In the genomic region with DNA sequence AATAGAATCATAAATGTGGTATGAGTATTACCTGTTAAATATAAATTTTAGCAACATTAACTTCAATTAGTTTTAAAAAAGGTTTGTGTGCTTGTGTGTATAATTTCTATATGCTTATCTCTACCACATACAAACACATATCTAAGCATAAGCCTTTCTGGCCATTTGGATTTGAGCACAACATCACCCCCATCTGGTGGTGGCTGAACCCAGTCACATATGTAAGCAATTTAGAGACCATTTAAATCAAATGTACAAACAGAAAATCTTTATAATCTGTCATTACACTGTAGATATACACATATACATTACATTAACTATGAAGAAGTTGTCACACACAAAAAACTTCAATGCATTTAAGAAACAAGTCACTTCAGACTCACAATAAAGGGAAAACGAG, we compare ENCODE assay signal across 8 cellular contexts. TPM values are rescaled to one million over a fixed set of nuclear protein-coding genes. Genes with fewer than 3 reads are reported as not detected.
DNase-seq lines count a peak whose midpoint lies in the region; ATAC-seq and TF ChIP-seq lines count a peak whose summit lies in the region.

No MANE protein-coding gene starts in this region.

- no peaks in the 10 kb centered on the region for H3K27me3 Mint-ChIP-seq in activated naive CD4-positive, alpha-beta T cell treated with anti-CD3 and anti-CD28 coated beads for 36 hours (ENCODE audit: low read depth)
- no peaks in the 10 kb centered on the region for H3K27me3 Mint-ChIP-seq in activated CD8-positive, alpha-beta T cell treated with anti-CD3 and anti-CD28 coated beads for 36 hours

- POLR2A ChIA-PET in activated CD8-positive, alpha-beta T cell treated with anti-CD3 and anti-CD28 coated beads for 36 hours (lab: Charles Lee) = no interaction called here

- H3K4me3 Mint-ChIP-seq in activated naive CD4-positive, alpha-beta T cell treated with anti-CD3 and anti-CD28 coated beads for 36 hours = no peak overlapping the region
- H3K4me3 Mint-ChIP-seq in activated CD8-positive, alpha-beta T cell treated with anti-CD3 and anti-CD28 coated beads for 36 hours = no peak overlapping the region

- H3K27me3 ChIP-seq in Loucy (ENCODE audit: insufficient read depth, low read length, poor library complexity, severe bottlenecking) = no peaks in the 10 kb centered on the region

- no peaks in the 10 kb centered on the region for H3K9me2 ChIP-seq in Loucy (replicated peaks; ENCODE audit: low read depth, low read length)

- H4K20me1 ChIP-seq in Loucy (ENCODE audit: insufficient read depth, low read length, poor library complexity, severe bottlenecking) = no peaks in the 10 kb centered on the region

- H3K27ac Mint-ChIP-seq in activated naive CD4-positive, alpha-beta T cell treated with anti-CD3 and anti-CD28 coated beads for 36 hours = no peak overlapping the region
- H3K27ac Mint-ChIP-seq in activated naive CD4-positive, alpha-beta T cell treated with anti-CD3 and anti-CD28 coated beads, Interleukin-2, amount 50 U/mL, for 72 hours = no peak overlapping the region
- no peak overlapping the region for H3K27ac Mint-ChIP-seq in activated CD8-positive, alpha-beta T cell treated with anti-CD3 and anti-CD28 coated beads for 36 hours

- CTCF ChIA-PET in activated naive CD4-positive, alpha-beta T cell treated with anti-CD3 and anti-CD28 coated beads for 36 hours (lab: Charles Lee) = interaction anchor here (0.6 to 1.8 kb wide), 5 partner anchors 37 to 351 kb away, joined by 3 to 7 read pairs (median 4); a partner anchor contains a TSS
- CTCF ChIA-PET in activated CD8-positive, alpha-beta T cell treated with anti-CD3 and anti-CD28 coated beads for 36 hours (lab: Charles Lee) = interaction anchor here (0.7 to 1.4 kb wide), 9 partner anchors 10 to 354 kb away, joined by 3 to 10 read pairs (median 4); no protein-coding TSS in a partner anchor

- peak; percentile 48 for DNase-seq in activated naive CD4-positive, alpha-beta T cell treated with anti-CD3 and anti-CD28 coated beads for 36 hours
- no peak for DNase-seq in activated naive CD4-positive, alpha-beta T cell treated with anti-CD3 and anti-CD28 coated beads, Interleukin-2, amount 50 U/mL, for 72 hours (ENCODE audit: low spot score in 2 of 2)
- DNase-seq in activated CD8-positive, alpha-beta T cell treated with anti-CD3 and anti-CD28 coated beads for 36 hours = peak; percentile 63
- DNase-seq in kidney tubule cell (ENCODE audit: low spot score) = peak; percentile 12
- DNase-seq in stimulated activated CD4-positive, alpha-beta T cell treated with anti-CD3 and anti-CD28 coated beads, Interleukin-4, amount 100 ng/mL, for 24 hours = no peak

- peaks cover 5% of the 10 kb centered on the region for H3K9me3 Mint-ChIP-seq in activated naive CD4-positive, alpha-beta T cell treated with anti-CD3 and anti-CD28 coated beads for 36 hours
- no peaks in the 10 kb centered on the region for H3K9me3 Mint-ChIP-seq in activated naive CD4-positive, alpha-beta T cell treated with anti-CD3 and anti-CD28 coated beads, Interleukin-2, amount 50 U/mL, for 72 hours
- H3K9me3 Mint-ChIP-seq in activated CD8-positive, alpha-beta T cell treated with anti-CD3 and anti-CD28 coated beads for 36 hours = no peaks in the 10 kb centered on the region

- H3K4me3 ChIP-seq in Loucy (ENCODE audit: low read length, poor library complexity, severe bottlenecking) = no peak overlapping the region

- peaks cover 5% of the 10 kb centered on the region; the same call in 1 of the 2 replicates for H3K79me2 ChIP-seq in Loucy (ENCODE audit: insufficient read depth, low read length)

- H3K4me2 ChIP-seq in Loucy (ENCODE audit: low read depth, low read length, poor library complexity, severe bottlenecking) = no peak overlapping the region

- H3F3A ChIP-seq in Loucy (ENCODE audit: low read depth) = no peaks in the 10 kb centered on the region

- H3K36me3 Mint-ChIP-seq in activated naive CD4-positive, alpha-beta T cell treated with anti-CD3 and anti-CD28 coated beads for 36 hours (ENCODE audit: low read depth) = peaks cover 12% of the 10 kb centered on the region
- H3K36me3 Mint-ChIP-seq in activated naive CD4-positive, alpha-beta T cell treated with anti-CD3 and anti-CD28 coated beads, Interleukin-2, amount 50 U/mL, for 72 hours = peaks cover 0 to 8% of the 10 kb centered on the region in 2 donors
- H3K36me3 Mint-ChIP-seq in activated CD8-positive, alpha-beta T cell treated with anti-CD3 and anti-CD28 coated beads for 36 hours (ENCODE audit: low read depth) = peaks cover 17% of the 10 kb centered on the region

- ATAC-seq in activated naive CD4-positive, alpha-beta T cell treated with anti-CD3 and anti-CD28 coated beads, Interleukin-2, amount 50 U/mL, for 72 hours = no peak
- peak; percentile 51 for ATAC-seq in activated CD8-positive, alpha-beta T cell treated with anti-CD3 and anti-CD28 coated beads for 36 hours
- ATAC-seq in GM18502 (IDR thresholded peaks at IDR 0.05; ENCODE audit: poor library complexity, unreplicated experiment) (no peak), HG03039 (IDR thresholded peaks at IDR 0.05; ENCODE audit: unreplicated experiment) (no peak)

- TF ChIP-seq CTCF in Loucy (conservative IDR thresholded peaks at IDR 0.05; ENCODE audit: low read length) = peak; percentile 85
- TF ChIP-seq CTCF in activated CD8-positive, alpha-beta T cell treated with anti-CD3 and anti-CD28 coated beads for 36 hours (IDR thresholded peaks at IDR 0.05) = peak; percentile 8

- no peaks in the 10 kb centered on the region for H3K9me3 ChIP-seq in Loucy (ENCODE audit: insufficient read depth, low read depth, low read length)

- H2AFZ ChIP-seq in Loucy (ENCODE audit: low read length) = no peak overlapping the region

- H3K36me3 ChIP-seq in Loucy (ENCODE audit: insufficient read depth, low read length) = peaks cover 3% of the 10 kb centered on the region; the same call in 1 of the 2 replicates

- peaks cover 2% of the 10 kb centered on the region for H3K4me1 ChIP-seq in Loucy (ENCODE audit: insufficient read depth, low read length, poor library complexity, severe bottlenecking)

- no peak overlapping the region for H3K9ac ChIP-seq in Loucy (ENCODE audit: low read depth, low read length, poor library complexity, severe bottlenecking)

- H3K4me1 Mint-ChIP-seq in activated naive CD4-positive, alpha-beta T cell treated with anti-CD3 and anti-CD28 coated beads for 36 hours (ENCODE audit: low read depth) = peaks cover 16% of the 10 kb centered on the region
- peaks cover 12% of the 10 kb centered on the region for H3K4me1 Mint-ChIP-seq in activated CD8-positive, alpha-beta T cell treated with anti-CD3 and anti-CD28 coated beads for 36 hours (ENCODE audit: low read depth)

- intact Hi-C loops in activated naive CD4-positive, alpha-beta T cell treated with anti-CD3 and anti-CD28 coated beads for 36 hours (cut with micrococcal nuclease) = loop anchor here (2.0 to 5.0 kb wide), 2 partner anchors 299 to 355 kb away; no protein-coding TSS in a partner anchor
- intact Hi-C loops in activated CD8-positive, alpha-beta T cell treated with anti-CD3 and anti-CD28 coated beads for 36 hours (cut with micrococcal nuclease) = no loop called here

RNA-seq across cellular contexts. Expression of a gene that starts 31.7 kb away (rescaled TPM):
- total RNA-seq in activated naive CD4-positive, alpha-beta T cell treated with anti-CD3 and anti-CD28 coated beads for 36 hours = not detected
- not detected for total RNA-seq in activated naive CD4-positive, alpha-beta T cell treated with anti-CD3 and anti-CD28 coated beads, Interleukin-2, amount 50 U/mL, for 72 hours
- total RNA-seq in activated CD8-positive, alpha-beta T cell treated with anti-CD3 and anti-CD28 coated beads for 36 hours = not detected

Comparison
In these comparisons a context has a peak if more than half of its experiments do, and no peak if none do; other contexts are left out.
1. DNase-seq: peak in activated naive CD4-positive, alpha-beta T cell treated with anti-CD3 and anti-CD28 coated beads for 36 hours (single experiment), activated CD8-positive, alpha-beta T cell treated with anti-CD3 and anti-CD28 coated beads for 36 hours (single experiment) and kidney tubule cell (single experiment); none in activated naive CD4-positive, alpha-beta T cell treated with anti-CD3 and anti-CD28 coated beads, Interleukin-2, amount 50 U/mL, for 72 hours (0 of 2) and stimulated activated CD4-positive, alpha-beta T cell treated with anti-CD3 and anti-CD28 coated beads, Interleukin-4, amount 100 ng/mL, for 24 hours (single experiment).